27 cellular contexts compared by ENCODE assay signal in the genomic region with DNA sequence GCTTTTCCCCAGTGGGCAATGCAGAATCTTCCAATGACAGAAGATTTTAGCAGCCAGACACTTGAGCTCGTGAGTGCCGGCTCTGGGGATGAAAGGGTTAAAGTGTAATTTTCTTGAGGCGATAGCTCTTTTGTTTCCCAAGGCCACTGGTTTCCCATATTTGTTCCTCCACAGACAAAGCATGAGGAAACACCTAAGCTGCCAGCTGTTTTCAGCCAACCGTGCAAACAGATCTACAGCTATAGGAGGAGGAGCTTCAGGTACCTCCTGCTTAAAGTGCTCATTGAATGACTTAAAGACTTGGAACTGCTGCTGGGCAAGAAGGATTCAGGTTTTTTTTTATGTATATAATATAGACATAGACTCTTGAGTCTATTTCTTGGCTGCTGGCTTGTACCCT.
"Had no signal": no experiment of that assay in that cellular context is flagged by ENCODE, and none has a peak within 500 bp of the region (broad histone marks: within the 10 kb centered on the region; RNA-seq: fewer than 3 reads in every experiment).

No MANE protein-coding gene starts in this region.

- ATAC-seq: activated CD8-positive, alpha-beta T cell treated with anti-CD3 and anti-CD28 coated beads for 36 hours; activated T-cell treated with anti-CD3 and anti-CD28 coated beads, Interleukin-2, amount 50 U/mL, for 4 hours; activated T-helper 17 cell treated with anti-CD3 and anti-CD28 coated beads, Interleukin-2, amount 50 U/mL, for 72 hours; esophagus mucosa; naive thymus-derived CD4-positive, alpha-beta T cell; pancreas; stimulated activated effector memory CD8-positive, alpha-beta T cell treated with anti-CD3 and anti-CD28 coated beads, Interleukin-12 subunit alpha, Interleukin-12 subunit beta, amount 100 ng/mL, for 72 hours had no signal

- H3K9me3 ChIP-seq: pancreas, prostate gland, sigmoid colon, thoracic aorta had no signal

- H3K4me3 ChIP-seq: pancreas, prostate gland, sigmoid colon, thoracic aorta had no signal

- H3K27me3 ChIP-seq: brain microvascular endothelial cell, pancreas had no signal

- H3K36me3 ChIP-seq: brain microvascular endothelial cell, pancreas, prostate gland, sigmoid colon, thoracic aorta had no signal

- FAIRE-seq: astrocyte, keratinocyte, pancreas, small intestine, urothelium cell line had no signal

- DNase-seq: activated B cell treated with CpG ODN at 0.5 μM for 24 hours; activated CD4-positive, alpha-beta T cell treated with anti-CD3 and anti-CD28 coated beads, Interleukin-2, amount 50 U/mL, for 1 hour; activated CD8-positive, alpha-beta T cell treated with anti-CD3 and anti-CD28 coated beads for 36 hours; activated gamma-delta T cell treated with Interleukin-2 at 50 U/mL for 16 hours; activated naive CD4-positive, alpha-beta T cell treated with anti-CD3 and anti-CD28 coated beads, Interleukin-2, amount 50 U/mL, for 16 hours; activated T-cell treated with anti-CD3 and anti-CD28 coated beads, Interleukin-2, amount 50 U/mL, for 4 hours; amniotic stem cell; brain microvascular endothelial cell; central memory CD4-positive, alpha-beta T cell; endodermal cell; foreskin fibroblast; head of caudate nucleus; hippocampal formation; naive thymus-derived CD4-positive, alpha-beta T cell; pancreas; sigmoid colon; small intestine; stimulated activated CD4-positive, alpha-beta T cell treated with anti-CD3 and anti-CD28 coated beads, Interleukin-4, amount 100 ng/mL, for 24 hours; trophoblast cell had no signal

- H3K27ac ChIP-seq: brain microvascular endothelial cell, pancreas, prostate gland, sigmoid colon, thoracic aorta had no signal

- H3K4me1 ChIP-seq: pancreas, prostate gland, sigmoid colon had no signal
